ENCODE assay signal across 8 cellular contexts in genomic region chr11:62853279-62853965, GRCh38. TPM values are rescaled to one million over a fixed set of nuclear protein-coding genes. Genes with fewer than 3 reads are reported as not detected.
DNase-seq lines count a peak whose midpoint lies in the region; ATAC-seq and TF ChIP-seq lines count a peak whose summit lies in the region.

No MANE protein-coding gene starts in this region.

- no peak for TF ChIP-seq CTCF in CD4-positive, alpha-beta T cell (IDR thresholded peaks at IDR 0.05)
- TF ChIP-seq CTCF in KMS-11 (conservative IDR thresholded peaks at IDR 0.05; ENCODE audit: low read depth, low read length) (no peak), brain microvascular endothelial cell (IDR thresholded peaks at IDR 0.05; ENCODE audit: low read depth, low read length, missing control alignments) (no peak)

- H3K36me3 ChIP-seq in KMS-11 (ENCODE audit: insufficient read depth) (peaks cover 28% of the 10 kb centered on the region), brain microvascular endothelial cell (replicated peaks) (peaks cover 38% of the 10 kb centered on the region), mucosa of stomach (ENCODE audit: control insufficient read depth, insufficient read depth, low read length) (no peaks in the 10 kb centered on the region)

- peak overlapping the region; percentile 90 for H3K27ac Mint-ChIP-seq in CD4-positive, alpha-beta T cell

- H4K20me1 ChIP-seq in KMS-11 (ENCODE audit: insufficient read depth): peaks cover 27% of the 10 kb centered on the region

- peak overlapping the region; percentile 98 for H3K4me3 Mint-ChIP-seq in CD4-positive, alpha-beta T cell

- no peaks in the 10 kb centered on the region for H3K9me3 Mint-ChIP-seq in CD4-positive, alpha-beta T cell

- no peak overlapping the region for H2AFZ ChIP-seq in KMS-11 (ENCODE audit: low read depth)

- H3K79me2 ChIP-seq in KMS-11 (ENCODE audit: insufficient read depth, low read depth): peaks cover 60% of the 10 kb centered on the region

- H3K36me3 Mint-ChIP-seq in CD4-positive, alpha-beta T cell (ENCODE audit: low read depth): peaks cover 48% of the 10 kb centered on the region

- H3K9ac ChIP-seq in KMS-11 (peak overlapping the region; percentile 99), mucosa of stomach (ENCODE audit: low read length) (peak overlapping the region; percentile 31)

- H3K4me3 ChIP-seq in KMS-11 (IDR thresholded peaks at IDR 0.05; ENCODE audit: insufficient read depth, low read depth, low read length) (no peak overlapping the region), brain microvascular endothelial cell (ENCODE audit: low read depth, low read length) (peak overlapping the region; percentile 99), mucosa of stomach (ENCODE audit: low read length) (peak overlapping the region; percentile 81)

- H3K27me3 Mint-ChIP-seq in CD4-positive, alpha-beta T cell: no peaks in the 10 kb centered on the region

- H3K4me1 ChIP-seq in KMS-11 (ENCODE audit: low read depth, poor library complexity, severe bottlenecking) (peaks cover 63% of the 10 kb centered on the region), mucosa of stomach (ENCODE audit: control insufficient read depth, insufficient read depth, low read length) (peaks cover 20% of the 10 kb centered on the region)

- H3K4me1 Mint-ChIP-seq in CD4-positive, alpha-beta T cell (ENCODE audit: low read depth): peaks cover 63% of the 10 kb centered on the region

- ATAC-seq in CD4-positive, alpha-beta T cell (ENCODE audit: poor library complexity): no peak
- ATAC-seq in GM18867 (IDR thresholded peaks at IDR 0.05; ENCODE audit: unreplicated experiment): no peak
- no peak for ATAC-seq in GM19351 (IDR thresholded peaks at IDR 0.05; ENCODE audit: unreplicated experiment)
- ATAC-seq in HG03439 (IDR thresholded peaks at IDR 0.05; ENCODE audit: unreplicated experiment): no peak

- H3K27ac ChIP-seq in CD4-positive, alpha-beta T cell (ENCODE audit: low read depth, low read length): no peak overlapping the region
- H3K27ac ChIP-seq in KMS-11 (peak overlapping the region; percentile 96), brain microvascular endothelial cell (no peak overlapping the region)

- CTCF ChIA-PET in CD4-positive, alpha-beta T cell (lab: Charles Lee): interaction anchor here (1.0 to 4.6 kb wide), 3 partner anchors 13 to 67 kb away, joined by 4 to 58 read pairs (median 29); partner anchors contain the start of genes SLC3A2 and TMEM179B

- POLR2A ChIA-PET in CD4-positive, alpha-beta T cell (lab: Charles Lee): interaction anchor here (0.6 to 9.4 kb wide), 14 partner anchors 11 to 261 kb away, joined by 3 to 599 read pairs (median 54); partner anchors contain the start of genes BSCL2, C11orf98, CSKMT and GNG3

- H3K27me3 ChIP-seq in CD4-positive, alpha-beta T cell (ENCODE audit: control insufficient read depth, insufficient read depth, low read length): no peaks in the 10 kb centered on the region
- H3K27me3 ChIP-seq in KMS-11 (ENCODE audit: insufficient read depth, low read depth): no peaks in the 10 kb centered on the region
- H3K27me3 ChIP-seq in brain microvascular endothelial cell (replicated peaks): no peaks in the 10 kb centered on the region
- no peaks in the 10 kb centered on the region for H3K27me3 ChIP-seq in mucosa of stomach (ENCODE audit: control insufficient read depth, insufficient read depth, low read length)

- DNase-seq in CD4-positive, alpha-beta T cell: no peak
- DNase-seq in brain microvascular endothelial cell: no peak
- no peak for DNase-seq in NCI-H748 treated with DMSO at 0.1 percent for 48 hours (lab: John Stamatoyannopoulos, UW)

- no peaks in the 10 kb centered on the region for H3K9me3 ChIP-seq in CD4-positive, alpha-beta T cell (ENCODE audit: control insufficient read depth, low read length)
- no peaks in the 10 kb centered on the region for H3K9me3 ChIP-seq in mucosa of stomach (ENCODE audit: control insufficient read depth, low read length)

- intact Hi-C loops in CD4-positive, alpha-beta T cell (cut with DNase I, micrococcal nuclease): no loop called here

- in situ Hi-C loops in brain microvascular endothelial cell (cut with HindIII; ENCODE audit: low pct_ligation_motif_present, low sequenced_read_pairs): no loop called here

- H3K4me2 ChIP-seq in KMS-11: peak overlapping the region; percentile 89

RNA-seq across cellular contexts. Expression of gene WDR74, which starts 14.0 kb away (rescaled TPM):
- total RNA-seq in CD4-positive, alpha-beta T cell: 100 to 1,000 TPM; 289 to 297 TPM

RNA-seq across cellular contexts. Expression of gene TEX54, which starts 20.8 kb away (rescaled TPM):
- under 1 TPM in 1 of 2 experiments, not detected in 1; 0.59 TPM for total RNA-seq in CD4-positive, alpha-beta T cell

RNA-seq across cellular contexts. Expression of gene STX5, which starts 21.6 kb away (rescaled TPM):
- total RNA-seq in CD4-positive, alpha-beta T cell: 100 to 1,000 TPM in 1 of 2 experiments, 10 to 100 TPM in 1; 93.1 to 104 TPM

RNA-seq across cellular contexts. Expression of gene SLC3A2, which starts 27.3 kb away (rescaled TPM):
- 100 to 1,000 TPM; 231 to 234 TPM for total RNA-seq in CD4-positive, alpha-beta T cell

RNA-seq across cellular contexts. Expression of gene NXF1, which starts 48.2 kb away (rescaled TPM):
- total RNA-seq in CD4-positive, alpha-beta T cell: 100 to 1,000 TPM; 343 to 358 TPM
